8 cellular contexts compared by ENCODE assay signal in the genomic region with DNA sequence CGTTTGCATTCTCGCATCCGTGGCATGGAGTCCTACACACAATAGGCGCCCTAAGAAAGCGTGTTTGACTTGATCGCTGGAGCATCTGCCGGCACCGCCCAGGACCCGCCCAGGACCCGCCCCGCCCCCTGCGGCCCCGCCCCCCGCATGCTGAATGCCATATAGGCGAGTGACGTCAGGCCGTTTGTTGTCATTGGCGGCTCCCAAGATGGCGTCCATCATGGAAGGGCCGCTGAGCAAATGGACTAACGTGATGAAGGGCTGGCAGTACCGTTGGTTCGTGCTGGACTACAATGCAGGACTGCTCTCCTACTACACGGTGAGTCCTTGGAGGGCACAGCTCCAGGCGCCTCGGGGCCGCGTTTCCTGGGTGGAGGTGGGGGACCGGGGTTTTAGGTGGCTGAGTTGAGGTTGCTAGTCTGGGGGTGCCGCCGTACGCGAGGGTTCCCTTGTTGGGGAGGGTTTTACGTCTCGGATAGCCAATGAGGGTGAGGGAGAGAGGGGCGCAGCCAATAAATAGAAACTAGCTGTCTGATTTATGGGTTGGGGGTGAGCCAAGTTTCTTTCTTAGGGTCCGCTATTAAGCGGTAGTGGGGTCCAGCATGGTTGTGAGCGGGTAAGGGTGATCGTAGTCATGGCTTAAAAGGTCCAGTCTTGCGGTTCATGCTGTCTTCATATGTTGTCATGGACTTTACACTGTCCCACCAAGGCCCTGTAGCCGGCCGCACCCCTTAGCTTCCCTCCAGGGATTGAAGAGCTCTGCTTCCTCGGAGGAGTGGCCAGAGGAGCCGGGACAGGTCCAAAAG. TPM values are rescaled to one million over a fixed set of nuclear protein-coding genes. Genes with fewer than 3 reads are reported as not detected.
DNase-seq lines count a peak whose midpoint lies in the region; ATAC-seq and TF ChIP-seq lines count a peak whose summit lies in the region.

A gene with protein sequence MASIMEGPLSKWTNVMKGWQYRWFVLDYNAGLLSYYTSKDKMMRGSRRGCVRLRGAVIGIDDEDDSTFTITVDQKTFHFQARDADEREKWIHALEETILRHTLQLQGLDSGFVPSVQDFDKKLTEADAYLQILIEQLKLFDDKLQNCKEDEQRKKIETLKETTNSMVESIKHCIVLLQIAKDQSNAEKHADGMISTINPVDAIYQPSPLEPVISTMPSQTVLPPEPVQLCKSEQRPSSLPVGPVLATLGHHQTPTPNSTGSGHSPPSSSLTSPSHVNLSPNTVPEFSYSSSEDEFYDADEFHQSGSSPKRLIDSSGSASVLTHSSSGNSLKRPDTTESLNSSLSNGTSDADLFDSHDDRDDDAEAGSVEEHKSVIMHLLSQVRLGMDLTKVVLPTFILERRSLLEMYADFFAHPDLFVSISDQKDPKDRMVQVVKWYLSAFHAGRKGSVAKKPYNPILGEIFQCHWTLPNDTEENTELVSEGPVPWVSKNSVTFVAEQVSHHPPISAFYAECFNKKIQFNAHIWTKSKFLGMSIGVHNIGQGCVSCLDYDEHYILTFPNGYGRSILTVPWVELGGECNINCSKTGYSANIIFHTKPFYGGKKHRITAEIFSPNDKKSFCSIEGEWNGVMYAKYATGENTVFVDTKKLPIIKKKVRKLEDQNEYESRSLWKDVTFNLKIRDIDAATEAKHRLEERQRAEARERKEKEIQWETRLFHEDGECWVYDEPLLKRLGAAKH (plus strand): TSS at position 190 of the 806 bp plus-strand sequence. CDS start 19 bp downstream, at position 209.

- H3K4me1 ChIP-seq in left ventricle myocardium inferior (peaks cover 87% of the 10 kb centered on the region), psoas muscle (peaks cover 43% of the 10 kb centered on the region), urinary bladder (ENCODE audit: insufficient read depth) (no peaks in the 10 kb centered on the region)

- TF ChIP-seq CTCF in GM13976 (IDR thresholded peaks at IDR 0.05; ENCODE audit: borderline replicate concordance, control extremely low read depth, extremely low read depth, insufficient read depth, missing control alignments) (no peak), left ventricle myocardium inferior (IDR thresholded peaks at IDR 0.05; ENCODE audit: borderline replicate concordance) (no peak), psoas muscle (IDR thresholded peaks at IDR 0.05) (no peak)

- H3K9me3 ChIP-seq in left ventricle myocardium inferior (replicated peaks) (no peaks in the 10 kb centered on the region), psoas muscle (no peaks in the 10 kb centered on the region)

- intact Hi-C loops in left ventricle myocardium inferior (cut with micrococcal nuclease) (loop anchor here (10.0 kb wide), 1 partner anchor 258 kb away; a partner anchor contains a TSS), psoas muscle (cut with DNase I) (loop anchor here in 1 of 2 donors (5.0 kb wide), 4 partner anchors 45 to 120 kb away; a partner anchor contains a TSS)

- no peaks in the 10 kb centered on the region for H3K9me3 Mint-ChIP-seq in T-helper 1 cell treated with Interleukin-12 subunit alpha and Interleukin-12 subunit beta and Interleukin-4 antibody, amounts not matched to agents 30 μg/mL and 1 μg/mL, for 36 hours

- WGBS in psoas muscle, 3 donors = 0 to 1% (median 1%) methylated on average over 45 of the region's 45 CpGs
- WGBS in urinary bladder = under 1% methylated on average over 45 of the region's 45 CpGs

- no peaks in the 10 kb centered on the region for H3K36me3 ChIP-seq in left ventricle myocardium inferior
- no peaks in the 10 kb centered on the region for H3K36me3 ChIP-seq in psoas muscle (ENCODE audit: insufficient read depth in 1 of 2, low read depth in 1 of 2)
- no peaks in the 10 kb centered on the region for H3K36me3 ChIP-seq in urinary bladder (ENCODE audit: insufficient read depth)

- H3K36me3 Mint-ChIP-seq in T-helper 1 cell treated with Interleukin-12 subunit alpha and Interleukin-12 subunit beta and Interleukin-4 antibody, amounts not matched to agents 30 μg/mL and 1 μg/mL, for 36 hours (ENCODE audit: low read depth) = peaks cover 3% of the 10 kb centered on the region

- H3K27me3 ChIP-seq in left ventricle myocardium inferior (ENCODE audit: low read depth) = no peaks in the 10 kb centered on the region
- H3K27me3 ChIP-seq in psoas muscle (ENCODE audit: insufficient read depth in 3 of 3, low read length in 2 of 3) = no peaks in the 10 kb centered on the region

- in situ Hi-C loops in GM13976 (cut with MboI; ENCODE audit: low sequenced_read_pairs, unreplicated experiment) = no loop called here

- ATAC-seq in HG02884 (IDR thresholded peaks at IDR 0.05; ENCODE audit: unreplicated experiment) (peak; percentile 92), psoas muscle (peak; percentile 81 to 89 (median 82))

- H3K27ac Mint-ChIP-seq in T-helper 1 cell treated with Interleukin-12 subunit alpha and Interleukin-12 subunit beta and Interleukin-4 antibody, amounts not matched to agents 30 μg/mL and 1 μg/mL, for 36 hours = peak within 1 kb of the TSS; percentile 99

- DNase-seq in GM13976 (ENCODE audit: low spot score) = peak; percentile 96
- peak; percentile 90 for DNase-seq in NCI-H1694 treated with DMSO at 0.1 percent for 48 hours (lab: John Stamatoyannopoulos, UW)
- DNase-seq in amniotic stem cell (lab: John Stamatoyannopoulos, UW) = peak; percentile 88
- peak; percentile 87 for DNase-seq in left ventricle myocardium inferior
- DNase-seq in psoas muscle = peak; percentile 89 to 94

- H3K4me1 Mint-ChIP-seq in T-helper 1 cell treated with Interleukin-12 subunit alpha and Interleukin-12 subunit beta and Interleukin-4 antibody, amounts not matched to agents 30 μg/mL and 1 μg/mL, for 36 hours (ENCODE audit: low read depth) = peaks cover 23% of the 10 kb centered on the region

- H3K4me3 Mint-ChIP-seq in T-helper 1 cell treated with Interleukin-12 subunit alpha and Interleukin-12 subunit beta and Interleukin-4 antibody, amounts not matched to agents 30 μg/mL and 1 μg/mL, for 36 hours = peak within 1 kb of the TSS; percentile 100

- peak within 1 kb of the TSS; percentile 89 for H3K27ac ChIP-seq in left ventricle myocardium inferior (replicated peaks)
- H3K27ac ChIP-seq in psoas muscle = peak within 1 kb of the TSS; percentile 97
- peak within 1 kb of the TSS; percentile 77 for H3K27ac ChIP-seq in urinary bladder (ENCODE audit: low read depth)

- H3K27me3 Mint-ChIP-seq in T-helper 1 cell treated with Interleukin-12 subunit alpha and Interleukin-12 subunit beta and Interleukin-4 antibody, amounts not matched to agents 30 μg/mL and 1 μg/mL, for 36 hours (ENCODE audit: low read depth) = peaks cover 2% of the 10 kb centered on the region

- H3K4me3 ChIP-seq in left ventricle myocardium inferior = peak within 1 kb of the TSS; percentile 85
- H3K4me3 ChIP-seq in psoas muscle = peak within 1 kb of the TSS; percentile 90
- peak within 1 kb of the TSS; percentile 70 for H3K4me3 ChIP-seq in urinary bladder (ENCODE audit: low read depth, low read length)

RNA-seq across cellular contexts. Expression of the gene that starts here (rescaled TPM):
- total RNA-seq in left ventricle myocardium inferior = 55.8 TPM
- total RNA-seq in psoas muscle = 100 to 1,000 TPM in 1 of 4 donors, 10 to 100 TPM in 3; 32.5 to 141 (median 52.0) TPM
- polyA plus RNA-seq in psoas muscle = 10 to 100 TPM; 15.6 to 84.8 (median 60.6) TPM
- 117 TPM for total RNA-seq in urinary bladder
- polyA plus RNA-seq in urinary bladder = 46.3 TPM

Comparison
In these comparisons a context has a peak if more than half of its experiments do, and no peak if none do; other contexts are left out.
1. Peak in every context shown above with its lines: DNase-seq, ATAC-seq, H3K4me3 ChIP-seq and H3K27ac ChIP-seq.